In genomic region chr5:180670157-180670556, GRCh38 we compare ENCODE assay signal across 18 cellular contexts. TPM values are rescaled to one million over a fixed set of nuclear protein-coding genes. Genes with fewer than 3 reads are reported as not detected.
DNase-seq lines count a peak whose midpoint lies in the region; ATAC-seq and FAIRE-seq lines count a peak whose summit lies in the region.
"Had no signal": no experiment of that assay in that cellular context is flagged by ENCODE, and none has a peak within 500 bp of the region (broad histone marks: within the 10 kb centered on the region; RNA-seq: fewer than 3 reads in every experiment).

No MANE protein-coding gene starts in this region.

- H2AK5ac ChIP-seq in neuronal stem cell (ENCODE audit: low read depth, low read length), result no peak overlapping the region

- H3K4me1 Mint-ChIP-seq in activated CD4-positive, alpha-beta T cell treated with anti-CD3 and anti-CD28 coated beads, Interleukin-2, amount 10 ng/mL, durations not matched to agents 7 days and 5 days, result peaks cover 14% of the 10 kb centered on the region
- H3K4me1 Mint-ChIP-seq in activated CD4-positive, alpha-beta T cell treated with anti-CD3 and anti-CD28 coated beads, Interleukin-2, amount 10 ng/mL, durations not matched to agents 24 days and 14 days, result peaks cover 5% of the 10 kb centered on the region
- peaks cover 24% of the 10 kb centered on the region for H3K4me1 Mint-ChIP-seq in central memory CD8-positive, alpha-beta T cell

- no peak overlapping the region for H2BK12ac ChIP-seq in neuronal stem cell (ENCODE audit: low read length)

- CTCF ChIA-PET in activated CD4-positive, alpha-beta T cell treated with anti-CD3 and anti-CD28 coated beads, Interleukin-2, amount 10 ng/mL, durations not matched to agents 7 days and 5 days (lab: Charles Lee), result interaction anchor here (0.9 kb wide), 1 partner anchor 8 kb away, joined by 3 read pairs; no protein-coding TSS in a partner anchor

- peak overlapping the region; percentile 50 for H3K4me3 Mint-ChIP-seq in activated CD4-positive, alpha-beta T cell treated with anti-CD3 and anti-CD28 coated beads, Interleukin-2, amount 10 ng/mL, durations not matched to agents 7 days and 5 days
- no peak overlapping the region for H3K4me3 Mint-ChIP-seq in activated CD4-positive, alpha-beta T cell treated with anti-CD3 and anti-CD28 coated beads, Interleukin-2, amount 10 ng/mL, durations not matched to agents 24 days and 14 days
- H3K4me3 Mint-ChIP-seq in central memory CD8-positive, alpha-beta T cell, result peak overlapping the region; percentile 23

- ATAC-seq in central memory CD8-positive, alpha-beta T cell (replicated peaks; ENCODE audit: extremely low read depth, poor library complexity, severe bottlenecking), result no peak
- ATAC-seq in GM19328 (IDR thresholded peaks at IDR 0.05; ENCODE audit: unreplicated experiment) (no peak), GM18907 (IDR thresholded peaks at IDR 0.05; ENCODE audit: unreplicated experiment) (no peak)

- no peak overlapping the region for H3K4me3 ChIP-seq in neuronal stem cell (ENCODE audit: low read length in 2 of 2)
- H3K4me3 ChIP-seq: coronary artery, lower lobe of right lung, pancreas, SK-N-MC, vagina had no signal

- H3K9me3 ChIP-seq in neuronal stem cell (replicated peaks in 1 of 2; ENCODE audit: control insufficient read depth in 2 of 2, insufficient read depth in 1 of 2, low read depth in 1 of 2, low read length in 2 of 2), result peaks cover 2 to 3% of the 10 kb centered on the region in 2 donors
- H3K9me3 ChIP-seq: lower lobe of right lung, pancreas, vagina had no signal

- no peak overlapping the region for H2AFZ ChIP-seq in neuronal stem cell (ENCODE audit: low read length)

- H3K9ac ChIP-seq in neuronal stem cell (ENCODE audit: low read depth, low read length, poor library complexity), result peak overlapping the region; percentile 22

- H3K79me1 ChIP-seq in neuronal stem cell (ENCODE audit: low read depth, low read length), result no peaks in the 10 kb centered on the region

- H3K27me3 ChIP-seq in neuronal stem cell (ENCODE audit: control insufficient read depth in 3 of 3, insufficient read depth in 3 of 3, low read depth in 1 of 3, low read length in 3 of 3), result peaks cover 8 to 51% (median 14%) of the 10 kb centered on the region in 3 experiments
- H3K27me3 ChIP-seq: pancreas, vagina had no signal

- H3K4ac ChIP-seq in neuronal stem cell (ENCODE audit: low read length), result no peak overlapping the region

- H3K14ac ChIP-seq in neuronal stem cell (ENCODE audit: low read length), result no peak overlapping the region

- no CpG with 5 or more reads among the region's 3 CpGs for WGBS in neuronal stem cell (ENCODE audit: extremely low coverage in 2 of 2, insufficient read length in 2 of 2, insufficient replicate concordance in 1 of 2), 2 donors

- no peak overlapping the region for H3K23ac ChIP-seq in neuronal stem cell (ENCODE audit: low read depth, low read length, poor library complexity)

- no peak overlapping the region for H4K91ac ChIP-seq in neuronal stem cell (ENCODE audit: low read depth, low read length, poor library complexity)

- no peak overlapping the region for H2BK5ac ChIP-seq in neuronal stem cell (ENCODE audit: low read length)

- H3K27ac ChIP-seq in neuronal stem cell (replicated peaks; ENCODE audit: low read length), result no peak overlapping the region
- H3K27ac ChIP-seq: C4-2B, coronary artery, HL-60, lower lobe of right lung, pancreas, SK-N-MC, vagina had no signal

- H3K36me3 ChIP-seq in neuronal stem cell (replicated peaks in 1 of 2; ENCODE audit: control insufficient read depth in 2 of 2, insufficient read depth in 2 of 2, low read length in 2 of 2), result no peaks in the 10 kb centered on the region
- H3K36me3 ChIP-seq: lower lobe of right lung, pancreas, vagina had no signal

- H3K18ac ChIP-seq in neuronal stem cell (ENCODE audit: low read length), result no peak overlapping the region

- intact Hi-C loops in activated CD4-positive, alpha-beta T cell treated with anti-CD3 and anti-CD28 coated beads, Interleukin-2, amount 10 ng/mL, durations not matched to agents 24 days and 14 days (cut with micrococcal nuclease), result loop anchor here (1.0 to 5.0 kb wide), 2 partner anchors 47 to 377 kb away; no protein-coding TSS in a partner anchor

- no peaks in the 10 kb centered on the region for H3K9me3 Mint-ChIP-seq in activated CD4-positive, alpha-beta T cell treated with anti-CD3 and anti-CD28 coated beads, Interleukin-2, amount 10 ng/mL, durations not matched to agents 7 days and 5 days
- H3K9me3 Mint-ChIP-seq in activated CD4-positive, alpha-beta T cell treated with anti-CD3 and anti-CD28 coated beads, Interleukin-2, amount 10 ng/mL, durations not matched to agents 24 days and 14 days, result no peaks in the 10 kb centered on the region
- no peaks in the 10 kb centered on the region for H3K9me3 Mint-ChIP-seq in central memory CD8-positive, alpha-beta T cell

- DNase-seq in activated CD4-positive, alpha-beta T cell treated with anti-CD3 and anti-CD28 coated beads, Interleukin-2, amount 10 ng/mL, durations not matched to agents 7 days and 5 days, result no peak
- no peak for DNase-seq in activated CD4-positive, alpha-beta T cell treated with anti-CD3 and anti-CD28 coated beads, Interleukin-2, amount 10 ng/mL, durations not matched to agents 24 days and 14 days
- no peak for DNase-seq in HTR-8/SVneo (ENCODE audit: insufficient read length, low spot score)
- no peak for DNase-seq in central memory CD8-positive, alpha-beta T cell (ENCODE audit: low spot score in 2 of 2)
- no peak for DNase-seq in neuronal stem cell (ENCODE audit: low spot score)
- no peak for DNase-seq in COLO829 (ENCODE audit: low spot score)
- DNase-seq: lower lobe of right lung, NCI-H187 had no signal

- no peak overlapping the region for H2BK15ac ChIP-seq in neuronal stem cell (ENCODE audit: low read length)

- H3K4me2 ChIP-seq in neuronal stem cell (ENCODE audit: insufficient read depth, low read length, poor library complexity, severe bottlenecking), result no peak overlapping the region

- FAIRE-seq in HTR-8/SVneo (lab: Jason Lieb, UNC), result peak; percentile 98
- FAIRE-seq: astrocyte, keratinocyte, pancreas had no signal

- peaks cover 2% of the 10 kb centered on the region in 2 donors for H3K4me1 ChIP-seq in neuronal stem cell (ENCODE audit: control insufficient read depth in 2 of 2, insufficient read depth in 1 of 2, low read depth in 1 of 2, low read length in 2 of 2)
- H3K4me1 ChIP-seq: pancreas had no signal

- peaks cover 15% of the 10 kb centered on the region for H3K27me3 Mint-ChIP-seq in activated CD4-positive, alpha-beta T cell treated with anti-CD3 and anti-CD28 coated beads, Interleukin-2, amount 10 ng/mL, durations not matched to agents 7 days and 5 days
- peaks cover 18% of the 10 kb centered on the region for H3K27me3 Mint-ChIP-seq in activated CD4-positive, alpha-beta T cell treated with anti-CD3 and anti-CD28 coated beads, Interleukin-2, amount 10 ng/mL, durations not matched to agents 24 days and 14 days
- H3K27me3 Mint-ChIP-seq in central memory CD8-positive, alpha-beta T cell, result peaks cover 11% of the 10 kb centered on the region

- peak overlapping the region; percentile 52 for H4K8ac ChIP-seq in neuronal stem cell (ENCODE audit: low read depth, low read length)

- no peak overlapping the region for H2BK120ac ChIP-seq in neuronal stem cell (ENCODE audit: low read depth, low read length)

- POLR2A ChIA-PET in activated CD4-positive, alpha-beta T cell treated with anti-CD3 and anti-CD28 coated beads, Interleukin-2, amount 10 ng/mL, durations not matched to agents 7 days and 5 days (lab: Charles Lee), result no interaction called here

- H3K36me3 Mint-ChIP-seq in activated CD4-positive, alpha-beta T cell treated with anti-CD3 and anti-CD28 coated beads, Interleukin-2, amount 10 ng/mL, durations not matched to agents 7 days and 5 days (ENCODE audit: low read depth), result no peaks in the 10 kb centered on the region
- H3K36me3 Mint-ChIP-seq in activated CD4-positive, alpha-beta T cell treated with anti-CD3 and anti-CD28 coated beads, Interleukin-2, amount 10 ng/mL, durations not matched to agents 24 days and 14 days (ENCODE audit: low read depth), result no peaks in the 10 kb centered on the region
- peaks cover 6% of the 10 kb centered on the region for H3K36me3 Mint-ChIP-seq in central memory CD8-positive, alpha-beta T cell (ENCODE audit: insufficient read depth)

- no peak overlapping the region for H3K27ac Mint-ChIP-seq in activated CD4-positive, alpha-beta T cell treated with anti-CD3 and anti-CD28 coated beads, Interleukin-2, amount 10 ng/mL, durations not matched to agents 7 days and 5 days
- no peak overlapping the region for H3K27ac Mint-ChIP-seq in activated CD4-positive, alpha-beta T cell treated with anti-CD3 and anti-CD28 coated beads, Interleukin-2, amount 10 ng/mL, durations not matched to agents 24 days and 14 days
- H3K27ac Mint-ChIP-seq in central memory CD8-positive, alpha-beta T cell (ENCODE audit: low read depth), result no peak overlapping the region

RNA-seq across cellular contexts. Expression of gene FLT4, which starts 20.8 kb away (rescaled TPM):
- total RNA-seq in activated CD4-positive, alpha-beta T cell treated with anti-CD3 and anti-CD28 coated beads, Interleukin-2, amount 10 ng/mL, durations not matched to agents 7 days and 5 days, result under 1 TPM; 0.25 TPM
- 1.7 and 2.0 TPM in 2 replicates for total RNA-seq in activated CD4-positive, alpha-beta T cell treated with anti-CD3 and anti-CD28 coated beads, Interleukin-2, amount 10 ng/mL, durations not matched to agents 24 days and 14 days
- 5.4 TPM for polyA plus RNA-seq in neuronal stem cell (2013, experiment 1 of 2)
- 5.5 TPM for polyA plus RNA-seq in neuronal stem cell (2013, experiment 2 of 2)
- polyA plus RNA-seq: keratinocyte had no signal
